ENCODE assay signal across 8 cellular contexts in genomic region chrX:40012800-40013682, GRCh38.
DNase-seq lines count a peak whose midpoint lies in the region; ATAC-seq and TF ChIP-seq lines count a peak whose summit lies in the region.

No MANE protein-coding gene starts in this region.

- intact Hi-C loops in Calu3 (cut with micrococcal nuclease; ENCODE audit: unreplicated experiment), result loop anchor here (10.0 kb wide), 2 partner anchors 72 to 162 kb away; no protein-coding TSS in a partner anchor

- no peaks in the 10 kb centered on the region for H3K27me3 ChIP-seq in lung (ENCODE audit: control insufficient read depth, insufficient read depth)

- peak overlapping the region; percentile 84 for H3K4me3 Mint-ChIP-seq in Calu3 (ENCODE audit: low read depth, unreplicated experiment)
- peak overlapping the region; percentile 76 for H3K4me3 Mint-ChIP-seq in T-helper 1 cell treated with Interleukin-12 subunit alpha and Interleukin-12 subunit beta and Interleukin-4 antibody, amounts not matched to agents 30 μg/mL and 1 μg/mL, for 36 hours

- no peak overlapping the region for H3K27ac Mint-ChIP-seq in Calu3 (ENCODE audit: unreplicated experiment)
- peak overlapping the region; percentile 76 for H3K27ac Mint-ChIP-seq in T-helper 1 cell treated with Interleukin-12 subunit alpha and Interleukin-12 subunit beta and Interleukin-4 antibody, amounts not matched to agents 30 μg/mL and 1 μg/mL, for 36 hours

- H3K4me1 Mint-ChIP-seq in Calu3 (ENCODE audit: low read depth, unreplicated experiment), result no peaks in the 10 kb centered on the region
- peaks cover 21% of the 10 kb centered on the region for H3K4me1 Mint-ChIP-seq in T-helper 1 cell treated with Interleukin-12 subunit alpha and Interleukin-12 subunit beta and Interleukin-4 antibody, amounts not matched to agents 30 μg/mL and 1 μg/mL, for 36 hours (ENCODE audit: low read depth)

- H3K36me3 Mint-ChIP-seq in Calu3 (ENCODE audit: insufficient read depth, unreplicated experiment), result peaks cover 27% of the 10 kb centered on the region
- H3K36me3 Mint-ChIP-seq in T-helper 1 cell treated with Interleukin-12 subunit alpha and Interleukin-12 subunit beta and Interleukin-4 antibody, amounts not matched to agents 30 μg/mL and 1 μg/mL, for 36 hours (ENCODE audit: low read depth), result no peaks in the 10 kb centered on the region

- CTCF ChIA-PET in Calu3 (lab: Charles Lee), result interaction anchor here (0.6 to 1.6 kb wide), 5 partner anchors 18 to 253 kb away, joined by 3 to 6 read pairs (median 4); no protein-coding TSS in a partner anchor

- H3K27ac ChIP-seq in KOPT-K1 (ENCODE audit: low read depth, low read length, poor library complexity, severe bottlenecking) (peak overlapping the region; percentile 83), lung (ENCODE audit: low read depth in 1 of 2, low read length in 1 of 2) (peak overlapping the region; percentile 94 to 96)

- 1 to 11% methylated on average over 40 to 73 of the region's 73 CpGs for WGBS in lung, 2 donors

- peak overlapping the region; percentile 20 for H3K4me3 ChIP-seq in lung

- H3K36me3 ChIP-seq in KOPT-K1 (ENCODE audit: insufficient read depth, low read length) (no peaks in the 10 kb centered on the region), lung (ENCODE audit: control insufficient read depth in 2 of 2, insufficient read depth in 2 of 2, low read length in 2 of 2) (no peaks in the 10 kb centered on the region)

- DNase-seq in Calu3 (peak; percentile 56), dedifferentiated amniotic fluid mesenchymal stem cell (ENCODE audit: extremely low spot score) (peak; percentile 17), lung (ENCODE audit: low spot score) (peak; percentile 56), stromal cell of bone marrow (ENCODE audit: low read depth) (peak; percentile 31), GM19240 (ENCODE audit: insufficient read length, low spot score) (no peak)

- peaks cover 0 to 4% of the 10 kb centered on the region in 2 donors for H3K4me1 ChIP-seq in lung (ENCODE audit: control insufficient read depth in 2 of 2, insufficient read depth in 2 of 2, low read length in 2 of 2)

- ATAC-seq in GM19452 (IDR thresholded peaks at IDR 0.05; ENCODE audit: unreplicated experiment) (peak; percentile 50), lung (ENCODE audit: insufficient read depth, low FRiP score) (peak; percentile 28)

- H3K27me3 Mint-ChIP-seq in Calu3 (ENCODE audit: unreplicated experiment), result peaks cover 1% of the 10 kb centered on the region
- H3K27me3 Mint-ChIP-seq in T-helper 1 cell treated with Interleukin-12 subunit alpha and Interleukin-12 subunit beta and Interleukin-4 antibody, amounts not matched to agents 30 μg/mL and 1 μg/mL, for 36 hours (ENCODE audit: low read depth), result peaks cover 18% of the 10 kb centered on the region

- H3K9me3 ChIP-seq in KOPT-K1 (ENCODE audit: insufficient read depth, low read length, poor library complexity, severe bottlenecking) (no peaks in the 10 kb centered on the region), lung (ENCODE audit: control insufficient read depth in 2 of 2, insufficient read depth in 1 of 2, low read length in 1 of 2) (peaks cover 0 to 20% of the 10 kb centered on the region in 2 donors)

- no peaks in the 10 kb centered on the region for H3K9me3 Mint-ChIP-seq in Calu3 (ENCODE audit: low read depth, unreplicated experiment)
- peaks cover 4% of the 10 kb centered on the region for H3K9me3 Mint-ChIP-seq in T-helper 1 cell treated with Interleukin-12 subunit alpha and Interleukin-12 subunit beta and Interleukin-4 antibody, amounts not matched to agents 30 μg/mL and 1 μg/mL, for 36 hours

- no TSS peak for BruUV-seq in Calu3 (replicated peaks; lab: Mats Ljungman, UMichigan)

- TF ChIP-seq CTCF in Calu3 (IDR thresholded peaks at IDR 0.05; ENCODE audit: unreplicated experiment) (no peak), lung (IDR thresholded peaks at IDR 0.05; ENCODE audit: control extremely low read depth, extremely low read depth) (no peak)
